ENCODE assay signal across 2 cellular contexts in the genomic region with DNA sequence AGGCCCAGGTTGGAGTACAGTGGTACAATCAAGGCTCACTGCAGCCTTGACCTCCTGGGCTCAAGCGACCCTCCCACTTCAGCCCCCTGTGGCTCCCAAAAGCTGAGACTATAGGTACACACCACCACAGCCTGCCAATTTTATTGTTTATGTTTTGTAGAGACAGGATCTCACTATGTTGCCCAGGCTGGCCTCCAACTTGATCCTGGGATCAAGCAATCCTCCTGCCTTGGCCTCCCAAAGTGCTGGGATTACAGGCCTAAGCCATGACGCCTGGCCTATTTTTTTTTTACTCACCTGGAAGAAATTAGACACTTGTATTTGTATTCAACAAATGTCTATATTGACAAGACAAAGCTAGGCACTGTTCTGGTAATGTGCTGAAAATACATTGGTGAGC.
TF ChIP-seq lines count a peak whose summit lies in the region.

No MANE protein-coding gene starts in this region.

TF ChIP-seq in IMR-90, 13 proteins besides CTCF, POLR2A, EP300 and RAD21:
- TF ChIP-seq NFE2L2 (IDR thresholded peaks at IDR 0.05; ENCODE audit: low read depth, low read length): no peak
- TF ChIP-seq RCOR1 (IDR thresholded peaks at IDR 0.05; ENCODE audit: insufficient replicate concordance, low read length): no peak
- TF ChIP-seq, protein P1, sequence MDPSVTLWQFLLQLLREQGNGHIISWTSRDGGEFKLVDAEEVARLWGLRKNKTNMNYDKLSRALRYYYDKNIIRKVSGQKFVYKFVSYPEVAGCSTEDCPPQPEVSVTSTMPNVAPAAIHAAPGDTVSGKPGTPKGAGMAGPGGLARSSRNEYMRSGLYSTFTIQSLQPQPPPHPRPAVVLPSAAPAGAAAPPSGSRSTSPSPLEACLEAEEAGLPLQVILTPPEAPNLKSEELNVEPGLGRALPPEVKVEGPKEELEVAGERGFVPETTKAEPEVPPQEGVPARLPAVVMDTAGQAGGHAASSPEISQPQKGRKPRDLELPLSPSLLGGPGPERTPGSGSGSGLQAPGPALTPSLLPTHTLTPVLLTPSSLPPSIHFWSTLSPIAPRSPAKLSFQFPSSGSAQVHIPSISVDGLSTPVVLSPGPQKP (IDR thresholded peaks at IDR 0.05; ENCODE audit: borderline replicate concordance, low read depth, low read length): no peak
- TF ChIP-seq CHD1 (IDR thresholded peaks at IDR 0.05; ENCODE audit: low read depth, low read length): no peak
- no peak for TF ChIP-seq RFX5 (IDR thresholded peaks at IDR 0.05; ENCODE audit: low read depth, low read length)
- no peak for TF ChIP-seq SMC3 (IDR thresholded peaks at IDR 0.05; ENCODE audit: low read depth, low read length)
- no peak for TF ChIP-seq MXI1 (IDR thresholded peaks at IDR 0.05; ENCODE audit: borderline replicate concordance, low read depth, low read length)
- no peak for TF ChIP-seq MAZ (IDR thresholded peaks at IDR 0.05; ENCODE audit: borderline replicate concordance, low read depth, low read length)
- TF ChIP-seq CEBPB (IDR thresholded peaks at IDR 0.05; ENCODE audit: low read depth, low read length): no peak
- TF ChIP-seq BHLHE40 (IDR thresholded peaks at IDR 0.05; ENCODE audit: low read depth, low read length): no peak
- TF ChIP-seq, protein P2, sequence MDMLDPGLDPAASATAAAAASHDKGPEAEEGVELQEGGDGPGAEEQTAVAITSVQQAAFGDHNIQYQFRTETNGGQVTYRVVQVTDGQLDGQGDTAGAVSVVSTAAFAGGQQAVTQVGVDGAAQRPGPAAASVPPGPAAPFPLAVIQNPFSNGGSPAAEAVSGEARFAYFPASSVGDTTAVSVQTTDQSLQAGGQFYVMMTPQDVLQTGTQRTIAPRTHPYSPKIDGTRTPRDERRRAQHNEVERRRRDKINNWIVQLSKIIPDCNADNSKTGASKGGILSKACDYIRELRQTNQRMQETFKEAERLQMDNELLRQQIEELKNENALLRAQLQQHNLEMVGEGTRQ (IDR thresholded peaks at IDR 0.05; ENCODE audit: low read depth, low read length): no peak
- no peak for TF ChIP-seq MAFK (IDR thresholded peaks at IDR 0.05; ENCODE audit: low read depth, low read length)
- no peak for TF ChIP-seq FOS (IDR thresholded peaks at IDR 0.05; ENCODE audit: low read depth, low read length)
TF ChIP-seq in IMR-90: peak in this region for 0.

TF ChIP-seq in neural cell, 6 proteins besides CTCF, POLR2A, EP300 and RAD21:
- no peak for TF ChIP-seq EZH2 (IDR thresholded peaks at IDR 0.05; ENCODE audit: borderline replicate concordance, insufficient read depth, low read length, poor library complexity, severe bottlenecking)
- no peak for TF ChIP-seq POLR2AphosphoS5 (IDR thresholded peaks at IDR 0.05)
- TF ChIP-seq, protein P3, sequence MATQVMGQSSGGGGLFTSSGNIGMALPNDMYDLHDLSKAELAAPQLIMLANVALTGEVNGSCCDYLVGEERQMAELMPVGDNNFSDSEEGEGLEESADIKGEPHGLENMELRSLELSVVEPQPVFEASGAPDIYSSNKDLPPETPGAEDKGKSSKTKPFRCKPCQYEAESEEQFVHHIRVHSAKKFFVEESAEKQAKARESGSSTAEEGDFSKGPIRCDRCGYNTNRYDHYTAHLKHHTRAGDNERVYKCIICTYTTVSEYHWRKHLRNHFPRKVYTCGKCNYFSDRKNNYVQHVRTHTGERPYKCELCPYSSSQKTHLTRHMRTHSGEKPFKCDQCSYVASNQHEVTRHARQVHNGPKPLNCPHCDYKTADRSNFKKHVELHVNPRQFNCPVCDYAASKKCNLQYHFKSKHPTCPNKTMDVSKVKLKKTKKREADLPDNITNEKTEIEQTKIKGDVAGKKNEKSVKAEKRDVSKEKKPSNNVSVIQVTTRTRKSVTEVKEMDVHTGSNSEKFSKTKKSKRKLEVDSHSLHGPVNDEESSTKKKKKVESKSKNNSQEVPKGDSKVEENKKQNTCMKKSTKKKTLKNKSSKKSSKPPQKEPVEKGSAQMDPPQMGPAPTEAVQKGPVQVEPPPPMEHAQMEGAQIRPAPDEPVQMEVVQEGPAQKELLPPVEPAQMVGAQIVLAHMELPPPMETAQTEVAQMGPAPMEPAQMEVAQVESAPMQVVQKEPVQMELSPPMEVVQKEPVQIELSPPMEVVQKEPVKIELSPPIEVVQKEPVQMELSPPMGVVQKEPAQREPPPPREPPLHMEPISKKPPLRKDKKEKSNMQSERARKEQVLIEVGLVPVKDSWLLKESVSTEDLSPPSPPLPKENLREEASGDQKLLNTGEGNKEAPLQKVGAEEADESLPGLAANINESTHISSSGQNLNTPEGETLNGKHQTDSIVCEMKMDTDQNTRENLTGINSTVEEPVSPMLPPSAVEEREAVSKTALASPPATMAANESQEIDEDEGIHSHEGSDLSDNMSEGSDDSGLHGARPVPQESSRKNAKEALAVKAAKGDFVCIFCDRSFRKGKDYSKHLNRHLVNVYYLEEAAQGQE (IDR thresholded peaks at IDR 0.05; ENCODE audit: borderline replicate concordance): no peak
- no peak for TF ChIP-seq MXI1 (conservative IDR thresholded peaks at IDR 0.05; ENCODE audit: poor library complexity, severe bottlenecking)
- no peak for TF ChIP-seq SMC3 (conservative IDR thresholded peaks at IDR 0.05; ENCODE audit: poor library complexity)
